In the genomic region with DNA sequence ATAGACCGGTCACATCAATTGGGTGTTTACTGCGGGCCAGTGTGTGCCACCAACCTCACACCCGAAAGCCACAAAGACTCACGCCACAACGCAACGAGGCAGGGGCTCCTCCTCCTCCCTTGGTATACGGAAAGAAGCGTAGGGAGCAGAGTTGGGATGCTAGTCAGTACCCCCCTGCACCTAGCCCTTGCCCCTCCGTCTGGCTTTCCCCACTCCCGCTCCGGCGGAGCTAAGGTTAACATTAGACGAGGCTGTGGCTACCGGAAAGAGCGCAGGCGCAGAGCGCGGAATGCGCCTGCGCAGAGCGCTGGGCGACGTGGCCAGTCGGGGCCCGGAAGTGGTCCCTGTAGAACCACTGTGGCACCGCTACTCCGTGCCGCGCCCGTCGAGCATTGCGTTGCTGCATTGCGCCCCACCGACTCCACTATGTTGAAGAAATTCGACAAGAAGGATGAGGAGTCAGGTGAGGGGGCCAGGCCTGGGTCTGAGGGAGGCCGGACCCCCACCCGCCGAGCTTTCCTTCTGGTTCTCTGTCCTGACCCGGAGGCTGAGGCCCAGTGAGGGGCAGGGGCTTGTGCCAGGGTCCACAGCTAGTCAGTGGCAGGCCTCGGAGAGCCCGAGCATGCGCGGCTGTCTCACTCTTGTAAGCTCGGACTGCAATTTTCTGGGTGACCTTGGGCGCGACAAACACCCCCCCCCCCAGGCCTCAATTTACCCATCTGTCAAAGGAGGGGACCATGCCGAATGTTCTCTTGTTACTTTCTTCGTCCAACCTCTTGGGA, we compare ENCODE assay signal across 1 cellular context.
TF ChIP-seq lines count a peak whose summit lies in the region.

A gene with protein sequence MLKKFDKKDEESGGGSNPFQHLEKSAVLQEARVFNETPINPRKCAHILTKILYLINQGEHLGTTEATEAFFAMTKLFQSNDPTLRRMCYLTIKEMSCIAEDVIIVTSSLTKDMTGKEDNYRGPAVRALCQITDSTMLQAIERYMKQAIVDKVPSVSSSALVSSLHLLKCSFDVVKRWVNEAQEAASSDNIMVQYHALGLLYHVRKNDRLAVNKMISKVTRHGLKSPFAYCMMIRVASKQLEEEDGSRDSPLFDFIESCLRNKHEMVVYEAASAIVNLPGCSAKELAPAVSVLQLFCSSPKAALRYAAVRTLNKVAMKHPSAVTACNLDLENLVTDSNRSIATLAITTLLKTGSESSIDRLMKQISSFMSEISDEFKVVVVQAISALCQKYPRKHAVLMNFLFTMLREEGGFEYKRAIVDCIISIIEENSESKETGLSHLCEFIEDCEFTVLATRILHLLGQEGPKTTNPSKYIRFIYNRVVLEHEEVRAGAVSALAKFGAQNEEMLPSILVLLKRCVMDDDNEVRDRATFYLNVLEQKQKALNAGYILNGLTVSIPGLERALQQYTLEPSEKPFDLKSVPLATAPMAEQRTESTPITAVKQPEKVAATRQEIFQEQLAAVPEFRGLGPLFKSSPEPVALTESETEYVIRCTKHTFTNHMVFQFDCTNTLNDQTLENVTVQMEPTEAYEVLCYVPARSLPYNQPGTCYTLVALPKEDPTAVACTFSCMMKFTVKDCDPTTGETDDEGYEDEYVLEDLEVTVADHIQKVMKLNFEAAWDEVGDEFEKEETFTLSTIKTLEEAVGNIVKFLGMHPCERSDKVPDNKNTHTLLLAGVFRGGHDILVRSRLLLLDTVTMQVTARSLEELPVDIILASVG (plus strand): TSS at position 323 of the 782 bp plus-strand sequence. CDS start 104 bp downstream, at position 427.

TF ChIP-seq in HepG2, 621 proteins besides CTCF, POLR2A, EP300 and RAD21 (continued from another document and continues in another):
- TF ChIP-seq, protein P1, sequence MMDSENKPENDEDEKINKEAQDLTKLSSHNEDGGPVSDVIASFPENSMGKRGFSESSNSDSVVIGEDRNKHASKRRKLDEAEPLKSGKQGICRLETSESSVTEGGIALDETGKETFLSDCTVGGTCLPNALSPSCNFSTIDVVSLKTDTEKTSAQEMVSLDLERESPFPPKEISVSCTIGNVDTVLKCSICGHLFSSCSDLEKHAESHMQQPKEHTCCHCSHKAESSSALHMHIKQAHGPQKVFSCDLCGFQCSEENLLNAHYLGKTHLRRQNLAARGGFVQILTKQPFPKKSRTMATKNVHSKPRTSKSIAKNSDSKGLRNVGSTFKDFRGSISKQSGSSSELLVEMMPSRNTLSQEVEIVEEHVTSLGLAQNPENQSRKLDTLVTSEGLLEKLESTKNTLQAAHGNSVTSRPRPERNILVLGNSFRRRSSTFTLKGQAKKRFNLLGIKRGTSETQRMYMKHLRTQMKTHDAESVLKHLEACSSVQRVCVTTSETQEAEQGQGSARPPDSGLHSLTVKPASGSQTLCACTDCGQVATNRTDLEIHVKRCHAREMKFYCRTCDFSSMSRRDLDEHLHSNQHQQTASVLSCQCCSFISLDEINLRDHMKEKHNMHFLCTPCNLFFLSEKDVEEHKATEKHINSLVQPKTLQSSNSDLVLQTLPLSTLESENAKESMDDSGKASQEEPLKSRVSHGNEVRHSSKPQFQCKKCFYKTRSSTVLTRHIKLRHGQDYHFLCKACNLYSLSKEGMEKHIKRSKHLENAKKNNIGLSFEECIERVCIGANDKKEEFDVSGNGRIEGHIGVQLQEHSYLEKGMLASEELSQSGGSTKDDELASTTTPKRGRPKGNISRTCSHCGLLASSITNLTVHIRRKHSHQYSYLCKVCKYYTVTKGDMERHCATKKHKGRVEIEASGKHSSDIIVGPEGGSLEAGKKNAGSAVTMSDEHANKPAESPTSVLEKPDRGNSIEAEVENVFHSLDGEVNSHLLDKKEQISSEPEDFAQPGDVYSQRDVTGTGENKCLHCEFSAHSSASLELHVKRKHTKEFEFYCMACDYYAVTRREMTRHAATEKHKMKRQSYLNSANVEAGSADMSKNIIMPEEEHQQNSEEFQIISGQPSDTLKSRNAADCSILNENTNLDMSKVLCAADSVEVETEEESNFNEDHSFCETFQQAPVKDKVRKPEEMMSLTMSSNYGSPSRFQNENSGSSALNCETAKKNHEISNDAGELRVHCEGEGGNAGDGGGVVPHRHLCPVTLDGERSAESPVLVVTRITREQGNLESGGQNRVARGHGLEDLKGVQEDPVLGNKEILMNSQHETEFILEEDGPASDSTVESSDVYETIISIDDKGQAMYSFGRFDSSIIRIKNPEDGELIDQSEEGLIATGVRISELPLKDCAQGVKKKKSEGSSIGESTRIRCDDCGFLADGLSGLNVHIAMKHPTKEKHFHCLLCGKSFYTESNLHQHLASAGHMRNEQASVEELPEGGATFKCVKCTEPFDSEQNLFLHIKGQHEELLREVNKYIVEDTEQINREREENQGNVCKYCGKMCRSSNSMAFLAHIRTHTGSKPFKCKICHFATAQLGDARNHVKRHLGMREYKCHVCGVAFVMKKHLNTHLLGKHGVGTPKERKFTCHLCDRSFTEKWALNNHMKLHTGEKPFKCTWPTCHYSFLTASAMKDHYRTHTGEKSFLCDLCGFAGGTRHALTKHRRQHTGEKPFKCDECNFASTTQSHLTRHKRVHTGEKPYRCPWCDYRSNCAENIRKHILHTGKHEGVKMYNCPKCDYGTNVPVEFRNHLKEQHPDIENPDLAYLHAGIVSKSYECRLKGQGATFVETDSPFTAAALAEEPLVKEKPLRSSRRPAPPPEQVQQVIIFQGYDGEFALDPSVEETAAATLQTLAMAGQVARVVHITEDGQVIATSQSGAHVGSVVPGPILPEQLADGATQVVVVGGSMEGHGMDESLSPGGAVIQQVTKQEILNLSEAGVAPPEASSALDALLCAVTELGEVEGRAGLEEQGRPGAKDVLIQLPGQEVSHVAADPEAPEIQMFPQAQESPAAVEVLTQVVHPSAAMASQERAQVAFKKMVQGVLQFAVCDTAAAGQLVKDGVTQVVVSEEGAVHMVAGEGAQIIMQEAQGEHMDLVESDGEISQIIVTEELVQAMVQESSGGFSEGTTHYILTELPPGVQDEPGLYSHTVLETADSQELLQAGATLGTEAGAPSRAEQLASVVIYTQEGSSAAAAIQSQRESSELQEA (CRISPR knock-in tag; IDR thresholded peaks at IDR 0.05; ENCODE audit: not compliant biosample characterization), result peak; percentile 58
- TF ChIP-seq, protein P2, sequence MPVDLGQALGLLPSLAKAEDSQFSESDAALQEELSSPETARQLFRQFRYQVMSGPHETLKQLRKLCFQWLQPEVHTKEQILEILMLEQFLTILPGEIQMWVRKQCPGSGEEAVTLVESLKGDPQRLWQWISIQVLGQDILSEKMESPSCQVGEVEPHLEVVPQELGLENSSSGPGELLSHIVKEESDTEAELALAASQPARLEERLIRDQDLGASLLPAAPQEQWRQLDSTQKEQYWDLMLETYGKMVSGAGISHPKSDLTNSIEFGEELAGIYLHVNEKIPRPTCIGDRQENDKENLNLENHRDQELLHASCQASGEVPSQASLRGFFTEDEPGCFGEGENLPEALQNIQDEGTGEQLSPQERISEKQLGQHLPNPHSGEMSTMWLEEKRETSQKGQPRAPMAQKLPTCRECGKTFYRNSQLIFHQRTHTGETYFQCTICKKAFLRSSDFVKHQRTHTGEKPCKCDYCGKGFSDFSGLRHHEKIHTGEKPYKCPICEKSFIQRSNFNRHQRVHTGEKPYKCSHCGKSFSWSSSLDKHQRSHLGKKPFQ (CRISPR knock-in tag; IDR thresholded peaks at IDR 0.05; ENCODE audit: insufficient replicate concordance), result peak; percentile 41
- TF ChIP-seq KDM3A (CRISPR knock-in tag; IDR thresholded peaks at IDR 0.05; ENCODE audit: low read depth) (peak; percentile 60; the same call in 1 of the 2 replicates), ASH2L (IDR thresholded peaks at IDR 0.05; ENCODE audit: insufficient read length, low read depth, low read length) (peak; percentile 87), GATAD2A (CRISPR knock-in tag; IDR thresholded peaks at IDR 0.05) (peak; percentile 38; the same call in 1 of the 2 replicates), FOSL1 (CRISPR knock-in tag; IDR thresholded peaks at IDR 0.05; ENCODE audit: borderline replicate concordance) (no peak), SIN3A (IDR thresholded peaks at IDR 0.05; ENCODE audit: borderline replicate concordance, low read depth, low read length) (peak; percentile 95; the same call in 1 of the 2 replicates), GABPB1 (CRISPR knock-in tag; IDR thresholded peaks at IDR 0.05) (peak; percentile 94), CREB1 (IDR thresholded peaks at IDR 0.05) (no peak), CREB1 (CRISPR knock-in tag; IDR thresholded peaks at IDR 0.05) (peak; percentile 49), ZNF264 (CRISPR knock-in tag; IDR thresholded peaks at IDR 0.05) (no peak), ZNF652 (CRISPR knock-in tag; IDR thresholded peaks at IDR 0.05; ENCODE audit: borderline replicate concordance, low read depth) (peak; percentile 99), NFKB2 (CRISPR knock-in tag; IDR thresholded peaks at IDR 0.05; ENCODE audit: borderline replicate concordance) (peak; percentile 33; the same call in 1 of the 2 replicates)
- TF ChIP-seq, protein P3, sequence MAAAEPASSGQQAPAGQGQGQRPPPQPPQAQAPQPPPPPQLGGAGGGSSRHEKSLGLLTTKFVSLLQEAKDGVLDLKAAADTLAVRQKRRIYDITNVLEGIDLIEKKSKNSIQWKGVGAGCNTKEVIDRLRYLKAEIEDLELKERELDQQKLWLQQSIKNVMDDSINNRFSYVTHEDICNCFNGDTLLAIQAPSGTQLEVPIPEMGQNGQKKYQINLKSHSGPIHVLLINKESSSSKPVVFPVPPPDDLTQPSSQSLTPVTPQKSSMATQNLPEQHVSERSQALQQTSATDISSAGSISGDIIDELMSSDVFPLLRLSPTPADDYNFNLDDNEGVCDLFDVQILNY (CRISPR knock-in tag; conservative IDR thresholded peaks at IDR 0.05), result peak; percentile 42; the same call in 1 of the 2 replicates
- TF ChIP-seq, protein P4, sequence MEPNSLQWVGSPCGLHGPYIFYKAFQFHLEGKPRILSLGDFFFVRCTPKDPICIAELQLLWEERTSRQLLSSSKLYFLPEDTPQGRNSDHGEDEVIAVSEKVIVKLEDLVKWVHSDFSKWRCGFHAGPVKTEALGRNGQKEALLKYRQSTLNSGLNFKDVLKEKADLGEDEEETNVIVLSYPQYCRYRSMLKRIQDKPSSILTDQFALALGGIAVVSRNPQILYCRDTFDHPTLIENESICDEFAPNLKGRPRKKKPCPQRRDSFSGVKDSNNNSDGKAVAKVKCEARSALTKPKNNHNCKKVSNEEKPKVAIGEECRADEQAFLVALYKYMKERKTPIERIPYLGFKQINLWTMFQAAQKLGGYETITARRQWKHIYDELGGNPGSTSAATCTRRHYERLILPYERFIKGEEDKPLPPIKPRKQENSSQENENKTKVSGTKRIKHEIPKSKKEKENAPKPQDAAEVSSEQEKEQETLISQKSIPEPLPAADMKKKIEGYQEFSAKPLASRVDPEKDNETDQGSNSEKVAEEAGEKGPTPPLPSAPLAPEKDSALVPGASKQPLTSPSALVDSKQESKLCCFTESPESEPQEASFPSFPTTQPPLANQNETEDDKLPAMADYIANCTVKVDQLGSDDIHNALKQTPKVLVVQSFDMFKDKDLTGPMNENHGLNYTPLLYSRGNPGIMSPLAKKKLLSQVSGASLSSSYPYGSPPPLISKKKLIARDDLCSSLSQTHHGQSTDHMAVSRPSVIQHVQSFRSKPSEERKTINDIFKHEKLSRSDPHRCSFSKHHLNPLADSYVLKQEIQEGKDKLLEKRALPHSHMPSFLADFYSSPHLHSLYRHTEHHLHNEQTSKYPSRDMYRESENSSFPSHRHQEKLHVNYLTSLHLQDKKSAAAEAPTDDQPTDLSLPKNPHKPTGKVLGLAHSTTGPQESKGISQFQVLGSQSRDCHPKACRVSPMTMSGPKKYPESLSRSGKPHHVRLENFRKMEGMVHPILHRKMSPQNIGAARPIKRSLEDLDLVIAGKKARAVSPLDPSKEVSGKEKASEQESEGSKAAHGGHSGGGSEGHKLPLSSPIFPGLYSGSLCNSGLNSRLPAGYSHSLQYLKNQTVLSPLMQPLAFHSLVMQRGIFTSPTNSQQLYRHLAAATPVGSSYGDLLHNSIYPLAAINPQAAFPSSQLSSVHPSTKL (CRISPR knock-in tag; IDR thresholded peaks at IDR 0.05), result no peak
- TF ChIP-seq, protein P5, sequence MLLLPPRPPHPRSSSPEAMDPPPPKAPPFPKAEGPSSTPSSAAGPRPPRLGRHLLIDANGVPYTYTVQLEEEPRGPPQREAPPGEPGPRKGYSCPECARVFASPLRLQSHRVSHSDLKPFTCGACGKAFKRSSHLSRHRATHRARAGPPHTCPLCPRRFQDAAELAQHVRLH (CRISPR knock-in tag; IDR thresholded peaks at IDR 0.05; ENCODE audit: borderline replicate concordance, low read depth), result peak; percentile 90; the same call in 1 of the 2 replicates
- TF ChIP-seq, protein P6, sequence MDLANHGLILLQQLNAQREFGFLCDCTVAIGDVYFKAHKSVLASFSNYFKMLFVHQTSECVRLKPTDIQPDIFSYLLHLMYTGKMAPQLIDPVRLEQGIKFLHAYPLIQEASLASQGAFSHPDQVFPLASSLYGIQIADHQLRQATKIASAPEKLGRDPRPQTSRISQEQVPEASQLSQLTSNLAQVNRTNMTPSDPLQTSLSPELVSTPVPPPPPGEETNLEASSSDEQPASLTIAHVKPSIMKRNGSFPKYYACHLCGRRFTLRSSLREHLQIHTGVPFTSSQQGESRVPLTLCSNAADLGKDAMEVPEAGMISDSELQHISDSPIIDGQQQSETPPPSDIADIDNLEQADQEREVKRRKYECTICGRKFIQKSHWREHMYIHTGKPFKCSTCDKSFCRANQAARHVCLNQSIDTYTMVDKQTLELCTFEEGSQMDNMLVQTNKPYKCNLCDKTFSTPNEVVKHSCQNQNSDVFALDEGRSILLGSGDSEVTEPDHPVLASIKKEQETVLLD (CRISPR knock-in tag; IDR thresholded peaks at IDR 0.05; ENCODE audit: low read depth), result peak; percentile 8; the same call in 1 of the 2 replicates
- TF ChIP-seq, protein P7, sequence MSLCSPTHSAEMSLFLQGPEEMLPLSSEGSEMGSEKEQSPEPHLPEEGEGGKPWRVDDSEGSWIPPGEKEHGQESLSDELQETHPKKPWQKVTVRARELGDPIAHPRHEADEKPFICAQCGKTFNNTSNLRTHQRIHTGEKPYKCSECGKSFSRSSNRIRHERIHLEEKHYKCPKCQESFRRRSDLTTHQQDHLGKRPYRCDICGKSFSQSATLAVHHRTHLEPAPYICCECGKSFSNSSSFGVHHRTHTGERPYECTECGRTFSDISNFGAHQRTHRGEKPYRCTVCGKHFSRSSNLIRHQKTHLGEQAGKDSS (CRISPR knock-in tag; IDR thresholded peaks at IDR 0.05; ENCODE audit: borderline replicate concordance, low read depth), result peak; percentile 90
- TF ChIP-seq, protein P8, sequence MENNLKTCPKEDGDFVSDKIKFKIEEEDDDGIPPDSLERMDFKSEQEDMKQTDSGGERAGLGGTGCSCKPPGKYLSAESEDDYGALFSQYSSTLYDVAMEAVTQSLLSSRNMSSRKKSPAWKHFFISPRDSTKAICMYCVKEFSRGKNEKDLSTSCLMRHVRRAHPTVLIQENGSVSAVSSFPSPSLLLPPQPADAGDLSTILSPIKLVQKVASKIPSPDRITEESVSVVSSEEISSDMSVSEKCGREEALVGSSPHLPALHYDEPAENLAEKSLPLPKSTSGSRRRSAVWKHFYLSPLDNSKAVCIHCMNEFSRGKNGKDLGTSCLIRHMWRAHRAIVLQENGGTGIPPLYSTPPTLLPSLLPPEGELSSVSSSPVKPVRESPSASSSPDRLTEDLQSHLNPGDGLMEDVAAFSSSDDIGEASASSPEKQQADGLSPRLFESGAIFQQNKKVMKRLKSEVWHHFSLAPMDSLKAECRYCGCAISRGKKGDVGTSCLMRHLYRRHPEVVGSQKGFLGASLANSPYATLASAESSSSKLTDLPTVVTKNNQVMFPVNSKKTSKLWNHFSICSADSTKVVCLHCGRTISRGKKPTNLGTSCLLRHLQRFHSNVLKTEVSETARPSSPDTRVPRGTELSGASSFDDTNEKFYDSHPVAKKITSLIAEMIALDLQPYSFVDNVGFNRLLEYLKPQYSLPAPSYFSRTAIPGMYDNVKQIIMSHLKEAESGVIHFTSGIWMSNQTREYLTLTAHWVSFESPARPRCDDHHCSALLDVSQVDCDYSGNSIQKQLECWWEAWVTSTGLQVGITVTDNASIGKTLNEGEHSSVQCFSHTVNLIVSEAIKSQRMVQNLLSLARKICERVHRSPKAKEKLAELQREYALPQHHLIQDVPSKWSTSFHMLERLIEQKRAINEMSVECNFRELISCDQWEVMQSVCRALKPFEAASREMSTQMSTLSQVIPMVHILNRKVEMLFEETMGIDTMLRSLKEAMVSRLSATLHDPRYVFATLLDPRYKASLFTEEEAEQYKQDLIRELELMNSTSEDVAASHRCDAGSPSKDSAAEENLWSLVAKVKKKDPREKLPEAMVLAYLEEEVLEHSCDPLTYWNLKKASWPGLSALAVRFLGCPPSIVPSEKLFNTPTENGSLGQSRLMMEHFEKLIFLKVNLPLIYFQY (CRISPR knock-in tag; IDR thresholded peaks at IDR 0.05; ENCODE audit: borderline replicate concordance), result 0 out of 2 replicates have a peak, but pooled peaks have one; percentile 37
